8 cellular contexts compared by ENCODE assay signal in the genomic region with DNA sequence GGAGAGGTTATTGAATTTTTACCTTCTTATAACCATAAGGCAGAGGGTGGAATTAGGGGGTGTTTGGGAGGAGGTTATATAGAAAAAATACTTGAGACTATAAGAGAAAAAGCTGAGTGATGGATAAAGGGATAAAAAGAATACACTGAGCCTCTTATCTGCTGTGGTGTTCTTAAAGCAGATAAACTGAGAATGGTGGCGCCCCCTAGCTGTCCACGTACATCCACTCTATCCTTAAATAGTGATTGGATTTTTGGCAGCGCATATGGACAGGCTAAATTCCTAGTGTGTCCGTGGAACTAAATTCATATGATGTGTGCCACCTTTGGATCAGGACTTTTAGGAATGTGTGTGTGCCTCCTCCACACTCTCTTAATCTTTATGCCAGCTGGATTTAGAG.
A peak's percentile ranks its signal among the peaks of the same experiment; 100 is the strongest.
DNase-seq lines count a peak whose midpoint lies in the region; ATAC-seq and TF ChIP-seq lines count a peak whose summit lies in the region.

No MANE protein-coding gene starts in this region.

- no peaks in the 10 kb centered on the region for H3K36me3 Mint-ChIP-seq in stimulated activated effector memory CD8-positive, alpha-beta T cell treated with anti-CD3 and anti-CD28 coated beads, Interleukin-12 subunit alpha, Interleukin-12 subunit beta, amount 100 ng/mL, for 72 hours

- ATAC-seq in stimulated activated effector memory CD8-positive, alpha-beta T cell treated with anti-CD3 and anti-CD28 coated beads, Interleukin-12 subunit alpha, Interleukin-12 subunit beta, amount 100 ng/mL, for 72 hours: no peak
- ATAC-seq in HG03097 (IDR thresholded peaks at IDR 0.05; ENCODE audit: low FRiP score, unreplicated experiment): no peak
- ATAC-seq in GM19397 (IDR thresholded peaks at IDR 0.05; ENCODE audit: unreplicated experiment): no peak

- TF ChIP-seq CTCF in GM12864 (IDR thresholded peaks at IDR 0.05; ENCODE audit: low read depth, low read length, missing control alignments): peak; percentile 65

- no peaks in the 10 kb centered on the region for H3K9me3 Mint-ChIP-seq in stimulated activated effector memory CD8-positive, alpha-beta T cell treated with anti-CD3 and anti-CD28 coated beads, Interleukin-12 subunit alpha, Interleukin-12 subunit beta, amount 100 ng/mL, for 72 hours

- peak overlapping the region; percentile 89 for H3K27ac Mint-ChIP-seq in stimulated activated effector memory CD8-positive, alpha-beta T cell treated with anti-CD3 and anti-CD28 coated beads, Interleukin-12 subunit alpha, Interleukin-12 subunit beta, amount 100 ng/mL, for 72 hours

- in situ Hi-C loops in KBM-7 (cut with MboI; ENCODE audit: low pct_unique_long_range_greater_than_20kb, low sequenced_read_pairs): no loop called here

- no peak overlapping the region for H3K4me3 Mint-ChIP-seq in stimulated activated effector memory CD8-positive, alpha-beta T cell treated with anti-CD3 and anti-CD28 coated beads, Interleukin-12 subunit alpha, Interleukin-12 subunit beta, amount 100 ng/mL, for 72 hours

- H3K4me1 Mint-ChIP-seq in stimulated activated effector memory CD8-positive, alpha-beta T cell treated with anti-CD3 and anti-CD28 coated beads, Interleukin-12 subunit alpha, Interleukin-12 subunit beta, amount 100 ng/mL, for 72 hours: peaks cover 16% of the 10 kb centered on the region

- H3K4me3 ChIP-seq in GM12864 (ENCODE audit: low read depth, low read length): no peak overlapping the region

- DNase-seq in GM12864 (ENCODE audit: low read depth) (peak; percentile 8), KBM-7 (peak; percentile 34), activated T-cell treated with anti-CD3 and anti-CD28 coated beads for 4 hours (peak; percentile 20), iPS-NIHi7 (ENCODE audit: extremely low spot score) (peak; percentile 43), NCI-H446 treated with DMSO at 0.1 percent for 48 hours (lab: John Stamatoyannopoulos, UW) (no peak)
- peak in 1 of 2 donors; percentile 54 for DNase-seq in stimulated activated effector memory CD8-positive, alpha-beta T cell treated with anti-CD3 and anti-CD28 coated beads, Interleukin-12 subunit alpha, Interleukin-12 subunit beta, amount 100 ng/mL, for 72 hours (ENCODE audit: low spot score in 2 of 2)
